ENCODE assay signal across 9 cellular contexts in the genomic region with DNA sequence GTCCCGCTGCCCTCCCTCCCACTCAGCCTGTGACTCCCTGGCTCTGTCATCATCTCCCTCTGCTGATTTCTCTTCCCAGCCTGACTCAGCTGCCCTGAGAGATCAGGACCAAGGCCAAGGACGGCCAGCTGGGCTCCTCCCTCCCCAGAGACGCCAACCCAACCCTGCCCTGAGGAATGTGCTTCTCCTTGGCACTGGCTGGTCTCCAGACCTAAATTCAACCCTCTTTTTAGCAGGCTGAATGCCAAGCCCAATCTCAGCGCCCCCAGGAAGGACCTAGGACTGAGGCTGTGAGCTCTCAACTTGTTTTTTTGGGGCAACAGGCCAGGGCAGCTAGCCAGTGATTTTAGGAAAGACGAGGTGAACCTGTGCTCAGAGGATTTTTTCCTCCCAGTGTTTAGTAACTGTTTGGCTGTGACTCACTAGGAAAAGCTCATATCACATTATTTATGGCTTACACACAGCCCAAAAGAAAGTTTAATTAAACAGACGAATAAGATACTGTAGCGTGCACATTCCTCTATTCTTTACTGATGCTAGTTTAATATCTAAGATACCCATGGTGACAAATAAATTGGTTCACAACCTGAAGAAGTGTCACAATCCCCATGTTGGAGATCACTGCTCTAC. TPM values are rescaled to one million over a fixed set of nuclear protein-coding genes. Genes with fewer than 3 reads are reported as not detected.
DNase-seq lines count a peak whose midpoint lies in the region; ATAC-seq, FAIRE-seq and TF ChIP-seq lines count a peak whose summit lies in the region.
"Had no signal": no experiment of that assay in that cellular context is flagged by ENCODE, and none has a peak within 500 bp of the region (broad histone marks: within the 10 kb centered on the region; RNA-seq: fewer than 3 reads in every experiment).

No MANE protein-coding gene starts in this region.

- H3K4me1 Mint-ChIP-seq in natural killer cell (peaks cover 11 to 12% of the 10 kb centered on the region in 2 donors), immature natural killer cell (peaks cover 12 to 13% of the 10 kb centered on the region in 2 donors)

- ATAC-seq in Right ventricle myocardium superior (ENCODE audit: poor library complexity) (peak; percentile 87), body of pancreas (peak; percentile 73), HG03039 (IDR thresholded peaks at IDR 0.05; ENCODE audit: unreplicated experiment) (no peak), natural killer cell (no peak)
- ATAC-seq: left colon had no signal

- peak; percentile 61 for DNase-seq in Right ventricle myocardium superior
- DNase-seq in right atrium auricular region (ENCODE audit: low spot score): no peak
- DNase-seq in body of pancreas: peak; percentile 35 to 66 (median 46)
- peak; percentile 81 for DNase-seq in kidney
- DNase-seq in natural killer cell: no peak
- DNase-seq in central memory CD4-positive, alpha-beta T cell: no peak
- no peak for DNase-seq in immature natural killer cell
- DNase-seq: left colon had no signal

- H3K9me3 Mint-ChIP-seq in natural killer cell: no peaks in the 10 kb centered on the region
- H3K9me3 Mint-ChIP-seq in immature natural killer cell: peaks cover 0 to 2% (median 0%) of the 10 kb centered on the region in 6 donors

- no peaks in the 10 kb centered on the region for H3K27me3 ChIP-seq in right atrium auricular region
- H3K27me3 ChIP-seq in body of pancreas: no peaks in the 10 kb centered on the region

- H3K27ac Mint-ChIP-seq in natural killer cell (no peak overlapping the region), immature natural killer cell (no peak overlapping the region)

- TF ChIP-seq CTCF in right atrium auricular region (IDR thresholded peaks at IDR 0.05) (no peak), body of pancreas (IDR thresholded peaks at IDR 0.05) (no peak), kidney (IDR thresholded peaks at IDR 0.05; ENCODE audit: borderline replicate concordance, extremely low read depth, insufficient read depth) (no peak), natural killer cell (IDR thresholded peaks at IDR 0.05) (no peak)

- H3K36me3 ChIP-seq in right atrium auricular region (no peaks in the 10 kb centered on the region), body of pancreas (replicated peaks in 1 of 2; ENCODE audit: insufficient read depth in 1 of 2, low read depth in 2 of 2) (no peaks in the 10 kb centered on the region), kidney (ENCODE audit: control insufficient read depth in 1 of 2, insufficient read depth in 2 of 2, low read length in 2 of 2) (no peaks in the 10 kb centered on the region)

- no peak overlapping the region for H3K4me3 Mint-ChIP-seq in natural killer cell
- H3K4me3 Mint-ChIP-seq in immature natural killer cell: no peak overlapping the region

- H3K9me3 ChIP-seq in right atrium auricular region (no peaks in the 10 kb centered on the region), body of pancreas (no peaks in the 10 kb centered on the region), kidney (ENCODE audit: control insufficient read depth in 1 of 2, low read length in 2 of 2) (no peaks in the 10 kb centered on the region)

- FAIRE-seq in kidney (lab: Jason Lieb, UNC): no peak

- TF ChIP-seq POLR2A in body of pancreas (IDR thresholded peaks at IDR 0.05): no peak

- H3K4me1 ChIP-seq in right atrium auricular region (peaks cover 0 to 10% of the 10 kb centered on the region in 2 donors), body of pancreas (peaks cover 15% of the 10 kb centered on the region), kidney (ENCODE audit: control insufficient read depth in 1 of 2, insufficient read depth in 1 of 2, low read depth in 1 of 2, low read length in 2 of 2) (no peaks in the 10 kb centered on the region)

- H3K9ac ChIP-seq in kidney (ENCODE audit: low read length in 2 of 2): no peak overlapping the region

- H3K27ac ChIP-seq in right atrium auricular region (no peak overlapping the region), body of pancreas (peak overlapping the region in 1 of 4 donors; percentile 38), kidney (ENCODE audit: low read depth in 2 of 2, low read length in 2 of 2) (no peak overlapping the region)

- 17 to 27% methylated on average over 6 to 7 of the region's 7 CpGs for WGBS in body of pancreas, 2 donors

- intact Hi-C loops in Right ventricle myocardium superior (cut with DNase I): no loop called here
- intact Hi-C loops in body of pancreas (cut with DNase I): no loop called here
- intact Hi-C loops in kidney (cut with DNase I): no loop called here
- intact Hi-C loops in natural killer cell (cut with micrococcal nuclease): no loop called here

- peaks cover 20 to 35% of the 10 kb centered on the region in 2 donors for H3K27me3 Mint-ChIP-seq in natural killer cell (ENCODE audit: low read depth in 2 of 2)
- peaks cover 7 to 25% (median 20%) of the 10 kb centered on the region in 3 donors for H3K27me3 Mint-ChIP-seq in immature natural killer cell (ENCODE audit: low read depth in 3 of 3)

- H3K4me3 ChIP-seq in right atrium auricular region (no peak overlapping the region), body of pancreas (no peak overlapping the region), kidney (ENCODE audit: low read length in 2 of 2) (no peak overlapping the region)

- H3K36me3 Mint-ChIP-seq in natural killer cell (no peaks in the 10 kb centered on the region), immature natural killer cell (peaks cover 0 to 5% (median 0%) of the 10 kb centered on the region in 3 donors)

RNA-seq across cellular contexts. Expression of a gene that starts 7.4 kb away (rescaled TPM):
- total RNA-seq in Right ventricle myocardium superior (not detected), right atrium auricular region (not detected), body of pancreas (not detected), kidney (not detected), natural killer cell (not detected)
- polyA plus RNA-seq in kidney (ENCODE audit: insufficient read depth, low read depth, low replicate concordance) (not detected), immature natural killer cell (not detected)
- total RNA-seq: left colon had no signal

Comparison
In these comparisons a context has a peak if more than half of its experiments do, and no peak if none do; other contexts are left out.
1. DNase-seq: peak in Right ventricle myocardium superior (single experiment), body of pancreas (4 of 4) and kidney (single experiment); none in right atrium auricular region (single experiment), natural killer cell (single experiment), central memory CD4-positive, alpha-beta T cell (single experiment) and immature natural killer cell (0 of 3).
2. ATAC-seq: peak in Right ventricle myocardium superior (single experiment) and body of pancreas (single experiment); none in HG03039 (single experiment) and natural killer cell (0 of 3).